In genomic region chr6:77740380-77740779, GRCh38 we compare ENCODE assay signal across 10 cellular contexts.
A peak's percentile ranks its signal among the peaks of the same experiment; 100 is the strongest.
DNase-seq lines count a peak whose midpoint lies in the region; TF ChIP-seq lines count a peak whose summit lies in the region.
"Had no signal": no experiment of that assay in that cellular context is flagged by ENCODE, and none has a peak within 500 bp of the region (broad histone marks: within the 10 kb centered on the region; RNA-seq: fewer than 3 reads in every experiment).

No MANE protein-coding gene starts in this region.

- H3K9me3 ChIP-seq in fibroblast of lung (ENCODE audit: control insufficient read depth, insufficient read depth, low read depth, low read length) (no peaks in the 10 kb centered on the region), transverse colon (no peaks in the 10 kb centered on the region)
- H3K9me3 ChIP-seq: neutrophil had no signal

- peaks cover 4% of the 10 kb centered on the region for H3K9me3 Mint-ChIP-seq in activated CD4-positive, alpha-beta T cell treated with anti-CD3 and anti-CD28 coated beads, Interleukin-2, amount 10 ng/mL, durations not matched to agents 7 days and 5 days

- H3K79me2 ChIP-seq in fibroblast of lung (ENCODE audit: control insufficient read depth, insufficient read depth, low read length) = no peaks in the 10 kb centered on the region

- no peaks in the 10 kb centered on the region for H3K27me3 ChIP-seq in fibroblast of lung (ENCODE audit: control insufficient read depth, insufficient read depth, low read length)
- H3K27me3 ChIP-seq in transverse colon = no peaks in the 10 kb centered on the region
- H3K27me3 ChIP-seq: neutrophil had no signal

- in situ Hi-C loops in transverse colon (cut with MboI; ENCODE audit: low pct_ligation_motif_present in 1 of 4, low pct_unique_long_range_greater_than_20kb in 1 of 4, low sequenced_read_pairs in 3 of 4) = no loop called here

- H3K9ac ChIP-seq in fibroblast of lung (ENCODE audit: insufficient read depth, low read length) = no peak overlapping the region

- CTCF ChIA-PET in activated CD4-positive, alpha-beta T cell treated with anti-CD3 and anti-CD28 coated beads, Interleukin-2, amount 10 ng/mL, durations not matched to agents 7 days and 5 days (lab: Charles Lee) = no interaction called here

- intact Hi-C loops in transverse colon (cut with DNase I; ENCODE audit: low total_unique reads) = no loop called here

- H3K4me1 Mint-ChIP-seq in activated CD4-positive, alpha-beta T cell treated with anti-CD3 and anti-CD28 coated beads, Interleukin-2, amount 10 ng/mL, durations not matched to agents 7 days and 5 days = no peaks in the 10 kb centered on the region

- H3K36me3 ChIP-seq in fibroblast of lung (ENCODE audit: control insufficient read depth, insufficient read depth, low read length) (no peaks in the 10 kb centered on the region), transverse colon (no peaks in the 10 kb centered on the region)
- H3K36me3 ChIP-seq: neutrophil had no signal

- TF ChIP-seq POLR2A in transverse colon (IDR thresholded peaks at IDR 0.05) = no peak

- TF ChIP-seq CTCF in fibroblast of lung (conservative IDR thresholded peaks at IDR 0.05 in 1 of 2, IDR thresholded peaks at IDR 0.05 in 1 of 2; ENCODE audit: low read depth in 1 of 2, low read length in 2 of 2) (peak in 1 of 2 donors; percentile 10), transverse colon (IDR thresholded peaks at IDR 0.05) (peak; percentile 26 to 48 (median 34))

- no peaks in the 10 kb centered on the region for H3K4me1 ChIP-seq in fibroblast of lung (ENCODE audit: control insufficient read depth, extremely low read depth, insufficient read depth, low read length)
- no peaks in the 10 kb centered on the region for H3K4me1 ChIP-seq in transverse colon

- no peak overlapping the region for H3K27ac Mint-ChIP-seq in activated CD4-positive, alpha-beta T cell treated with anti-CD3 and anti-CD28 coated beads, Interleukin-2, amount 10 ng/mL, durations not matched to agents 7 days and 5 days

- no peak overlapping the region for H3K4me3 ChIP-seq in fibroblast of lung (replicated peaks in 1 of 4; ENCODE audit: control extremely low read depth in 1 of 4, insufficient read depth in 1 of 4, low read depth in 3 of 4, low read length in 4 of 4)
- H3K4me3 ChIP-seq in transverse colon = no peak overlapping the region

- no peak for TF ChIP-seq EP300 in transverse colon (IDR thresholded peaks at IDR 0.05; ENCODE audit: low read depth)

- H2AFZ ChIP-seq in fibroblast of lung (ENCODE audit: low read length) = no peak overlapping the region

- no peaks in the 10 kb centered on the region for H3K27me3 Mint-ChIP-seq in activated CD4-positive, alpha-beta T cell treated with anti-CD3 and anti-CD28 coated beads, Interleukin-2, amount 10 ng/mL, durations not matched to agents 7 days and 5 days

- H3K36me3 Mint-ChIP-seq in activated CD4-positive, alpha-beta T cell treated with anti-CD3 and anti-CD28 coated beads, Interleukin-2, amount 10 ng/mL, durations not matched to agents 7 days and 5 days (ENCODE audit: low read depth) = no peaks in the 10 kb centered on the region

- no peak overlapping the region for H3K27ac ChIP-seq in fibroblast of lung (ENCODE audit: insufficient read depth, low read length)
- no peak overlapping the region for H3K27ac ChIP-seq in transverse colon
- H3K27ac ChIP-seq: neutrophil had no signal

- POLR2A ChIA-PET in activated CD4-positive, alpha-beta T cell treated with anti-CD3 and anti-CD28 coated beads, Interleukin-2, amount 10 ng/mL, durations not matched to agents 7 days and 5 days (lab: Charles Lee) = no interaction called here

- 8 to 17% methylated on average over 1 of the region's 1 CpG for WGBS in transverse colon (ENCODE audit: low coverage in 1 of 2), 2 donors

- no peak overlapping the region for H3K4me2 ChIP-seq in fibroblast of lung (ENCODE audit: extremely low read depth, insufficient read depth, low read length)

- no peak overlapping the region for H3K4me3 Mint-ChIP-seq in activated CD4-positive, alpha-beta T cell treated with anti-CD3 and anti-CD28 coated beads, Interleukin-2, amount 10 ng/mL, durations not matched to agents 7 days and 5 days

- no peaks in the 10 kb centered on the region for H4K20me1 ChIP-seq in fibroblast of lung (ENCODE audit: control insufficient read depth, extremely low read depth, insufficient read depth, low read length)

- DNase-seq in SIG-M5 treated with dmso at 0.1 percent for 504 hours (lab: John Stamatoyannopoulos, UW; ENCODE audit: unreplicated experiment) (peak; percentile 3), SIG-M5 (lab: John Stamatoyannopoulos, UW) (no peak), OCI-M1 (lab: John Stamatoyannopoulos, UW) (peak; percentile 60), fibroblast of lung (ENCODE audit: low read depth in 2 of 2) (peak; percentile 3 to 18), transverse colon (no peak), 8988T (no peak)
- no peak for DNase-seq in activated CD4-positive, alpha-beta T cell treated with anti-CD3 and anti-CD28 coated beads, Interleukin-2, amount 10 ng/mL, durations not matched to agents 7 days and 5 days
- no peak for DNase-seq in stimulated activated CD4-positive, alpha-beta T cell treated with anti-CD3 and anti-CD28 coated beads, Interleukin-15, amount 100 ng/mL, for 24 hours
- DNase-seq: DMS79 treated with DMSO at 0.1 percent for 48 hours had no signal

Comparison
In these comparisons a context has a peak if more than half of its experiments do, and no peak if none do; other contexts are left out.
1. DNase-seq: peak in SIG-M5 treated with dmso at 0.1 percent for 504 hours (single experiment), OCI-M1 (single experiment) and fibroblast of lung (2 of 2); none in SIG-M5 (single experiment), transverse colon (single experiment), 8988T (single experiment), activated CD4-positive, alpha-beta T cell treated with anti-CD3 and anti-CD28 coated beads, Interleukin-2, amount 10 ng/mL, durations not matched to agents 7 days and 5 days (single experiment) and stimulated activated CD4-positive, alpha-beta T cell treated with anti-CD3 and anti-CD28 coated beads, Interleukin-15, amount 100 ng/mL, for 24 hours (single experiment).